23 cellular contexts compared by ENCODE assay signal in genomic region chr9:115327441-115328122, GRCh38.
A peak's percentile ranks its signal among the peaks of the same experiment; 100 is the strongest.
DNase-seq lines count a peak whose midpoint lies in the region; ATAC-seq and TF ChIP-seq lines count a peak whose summit lies in the region.
"Had no signal": no experiment of that assay in that cellular context is flagged by ENCODE, and none has a peak within 500 bp of the region (broad histone marks: within the 10 kb centered on the region; RNA-seq: fewer than 3 reads in every experiment).

No MANE protein-coding gene starts in this region.

- no peaks in the 10 kb centered on the region for H3K27me3 Mint-ChIP-seq in activated naive CD8-positive, alpha-beta T cell treated with anti-CD3 and anti-CD28 coated beads for 36 hours
- H3K27me3 Mint-ChIP-seq: activated naive CD8-positive, alpha-beta T cell treated with anti-CD3 and anti-CD28 coated beads, Interleukin-2, amount 10 ng/mL, durations not matched to agents 7 days and 5 days had no signal

- no peaks in the 10 kb centered on the region for H3K79me2 ChIP-seq in osteoblast (ENCODE audit: insufficient read depth, low read length)

- no peaks in the 10 kb centered on the region for H3K36me3 Mint-ChIP-seq in activated naive CD8-positive, alpha-beta T cell treated with anti-CD3 and anti-CD28 coated beads for 36 hours
- H3K36me3 Mint-ChIP-seq: activated naive CD8-positive, alpha-beta T cell treated with anti-CD3 and anti-CD28 coated beads, Interleukin-2, amount 10 ng/mL, durations not matched to agents 7 days and 5 days; CD4-positive, CD25-positive, alpha-beta regulatory T cell; type B pancreatic cell had no signal

- no peaks in the 10 kb centered on the region for H3K9me3 Mint-ChIP-seq in activated naive CD8-positive, alpha-beta T cell treated with anti-CD3 and anti-CD28 coated beads for 36 hours
- H3K9me3 Mint-ChIP-seq: activated naive CD8-positive, alpha-beta T cell treated with anti-CD3 and anti-CD28 coated beads, Interleukin-2, amount 10 ng/mL, durations not matched to agents 7 days and 5 days; activated T-helper 17 cell treated with anti-CD3 and anti-CD28 coated beads, Interleukin-2, amount 50 U/mL, for 72 hours had no signal

- no peak overlapping the region for H3K4me3 ChIP-seq in AG04449 (ENCODE audit: low read depth, low read length)
- no peak overlapping the region for H3K4me3 ChIP-seq in osteoblast (ENCODE audit: insufficient read depth, low read length)
- no peak overlapping the region for H3K4me3 ChIP-seq in BE2C (ENCODE audit: low read depth, low read length)
- H3K4me3 ChIP-seq: esophagus muscularis mucosa, K562, right lobe of liver had no signal

- H3K4me3 Mint-ChIP-seq in activated naive CD8-positive, alpha-beta T cell treated with anti-CD3 and anti-CD28 coated beads for 36 hours = no peak overlapping the region
- H3K4me3 Mint-ChIP-seq: activated naive CD8-positive, alpha-beta T cell treated with anti-CD3 and anti-CD28 coated beads, Interleukin-2, amount 10 ng/mL, durations not matched to agents 7 days and 5 days; activated T-helper 17 cell treated with anti-CD3 and anti-CD28 coated beads, Interleukin-2, amount 50 U/mL, for 72 hours; CD4-positive, CD25-positive, alpha-beta regulatory T cell; type B pancreatic cell had no signal

- H3K27me3 ChIP-seq in osteoblast (ENCODE audit: insufficient read depth, low read length) (no peaks in the 10 kb centered on the region), BE2C (no peaks in the 10 kb centered on the region)
- H3K27me3 ChIP-seq: esophagus muscularis mucosa, right lobe of liver had no signal

- CTCF ChIA-PET in AG04449 (lab: Yijun Ruan, JAX) = no interaction called here

- POLR2A ChIA-PET in AG04449 (lab: Yijun Ruan, JAX) = interaction anchor here (1.0 kb wide), 1 partner anchor 46 kb away, joined by 4 read pairs; no protein-coding TSS in a partner anchor

- peak; percentile 23 for DNase-seq in AG04449 (ENCODE audit: low read depth, low spot score)
- peak; percentile 59 for DNase-seq in M059J (ENCODE audit: low read depth)
- DNase-seq in epithelial cell of prostate (ENCODE audit: low read depth, low spot score) = no peak
- no peak for DNase-seq in osteoblast (ENCODE audit: insufficient read length, low spot score, missing footprints)
- no peak for DNase-seq in NCI-H82 treated with DMSO at 0.1 percent for 48 hours (lab: John Stamatoyannopoulos, UW; ENCODE audit: unreplicated experiment)
- DNase-seq in BE2C = no peak
- no peak for DNase-seq in activated naive CD8-positive, alpha-beta T cell treated with anti-CD3 and anti-CD28 coated beads for 36 hours
- DNase-seq: activated CD4-positive, alpha-beta T cell treated with anti-CD3 and anti-CD28 coated beads for 4 hours; activated naive CD8-positive, alpha-beta T cell treated with anti-CD3 and anti-CD28 coated beads, Interleukin-2, amount 10 ng/mL, durations not matched to agents 7 days and 5 days; CD4-positive, CD25-positive, alpha-beta regulatory T cell; MV-4-11; NCI-H1930; nucleus accumbens; right lobe of liver; stimulated activated CD4-positive, alpha-beta T cell treated with anti-CD3 and anti-CD28 coated beads, Interleukin-1b, Interleukin-23, amount 100 ng/mL, for 48 hours; stimulated activated naive CD4-positive, alpha-beta T cell had no signal

- H3K9me3 ChIP-seq in osteoblast (ENCODE audit: low read depth, low read length) (no peaks in the 10 kb centered on the region), BE2C (no peaks in the 10 kb centered on the region)
- H3K9me3 ChIP-seq: esophagus muscularis mucosa, right lobe of liver had no signal

- H4K20me1 ChIP-seq in osteoblast (ENCODE audit: insufficient read depth, low read length) = no peaks in the 10 kb centered on the region

- H3K36me3 ChIP-seq in osteoblast (ENCODE audit: insufficient read depth, low read length) (no peaks in the 10 kb centered on the region), BE2C (no peaks in the 10 kb centered on the region)
- H3K36me3 ChIP-seq: esophagus muscularis mucosa, right lobe of liver had no signal

- TF ChIP-seq CTCF in AG04449 (IDR thresholded peaks at IDR 0.05; ENCODE audit: insufficient read depth, low read length, missing control alignments) = no peak
- no peak for TF ChIP-seq CTCF in osteoblast (IDR thresholded peaks at IDR 0.05; ENCODE audit: extremely low read depth, low read depth, low read length)
- TF ChIP-seq CTCF in BE2C (IDR thresholded peaks at IDR 0.05; ENCODE audit: low read depth, low read length) = no peak

- peak overlapping the region; percentile 3 for H3K4me2 ChIP-seq in osteoblast (ENCODE audit: insufficient read depth, low read length)

- peak overlapping the region; percentile 3 for H3K27ac ChIP-seq in epithelial cell of prostate
- peak overlapping the region; percentile 59 for H3K27ac ChIP-seq in osteoblast (ENCODE audit: low read depth, low read length)
- H3K27ac ChIP-seq: 22Rv1, right lobe of liver had no signal

- H3K4me1 ChIP-seq in osteoblast (ENCODE audit: insufficient read depth, low read length) (peaks cover 21% of the 10 kb centered on the region), BE2C (no peaks in the 10 kb centered on the region)
- H3K4me1 ChIP-seq: right lobe of liver had no signal

- no peaks in the 10 kb centered on the region for H3K4me1 Mint-ChIP-seq in activated naive CD8-positive, alpha-beta T cell treated with anti-CD3 and anti-CD28 coated beads for 36 hours
- H3K4me1 Mint-ChIP-seq: activated naive CD8-positive, alpha-beta T cell treated with anti-CD3 and anti-CD28 coated beads, Interleukin-2, amount 10 ng/mL, durations not matched to agents 7 days and 5 days; activated T-helper 17 cell treated with anti-CD3 and anti-CD28 coated beads, Interleukin-2, amount 50 U/mL, for 72 hours; CD4-positive, CD25-positive, alpha-beta regulatory T cell had no signal

- H3K27ac Mint-ChIP-seq in activated naive CD8-positive, alpha-beta T cell treated with anti-CD3 and anti-CD28 coated beads for 36 hours = no peak overlapping the region
- H3K27ac Mint-ChIP-seq: activated naive CD8-positive, alpha-beta T cell treated with anti-CD3 and anti-CD28 coated beads, Interleukin-2, amount 10 ng/mL, durations not matched to agents 7 days and 5 days; activated T-helper 17 cell treated with anti-CD3 and anti-CD28 coated beads, Interleukin-2, amount 50 U/mL, for 72 hours; CD4-positive, CD25-positive, alpha-beta regulatory T cell; type B pancreatic cell had no signal

- ATAC-seq in HG03139 (IDR thresholded peaks at IDR 0.05; ENCODE audit: unreplicated experiment) = no peak
- ATAC-seq: activated T-helper 17 cell treated with anti-CD3 and anti-CD28 coated beads, Interleukin-2, amount 50 U/mL, for 72 hours; HCT116; K562; right lobe of liver had no signal

- H2AFZ ChIP-seq in osteoblast (ENCODE audit: low read length) = no peak overlapping the region

Comparison
In these comparisons a context has a peak if more than half of its experiments do, and no peak if none do; other contexts are left out.
1. DNase-seq: peak in AG04449 (single experiment) and M059J (single experiment); none in epithelial cell of prostate (single experiment), osteoblast (single experiment), NCI-H82 treated with DMSO at 0.1 percent for 48 hours (single experiment), BE2C (single experiment) and activated naive CD8-positive, alpha-beta T cell treated with anti-CD3 and anti-CD28 coated beads for 36 hours (single experiment).